ENCODE assay signal across 23 cellular contexts in genomic region chr5:127187711-127188110, GRCh38.
"Had no signal": no experiment of that assay in that cellular context is flagged by ENCODE, and none has a peak within 500 bp of the region (broad histone marks: within the 10 kb centered on the region; RNA-seq: fewer than 3 reads in every experiment).

No MANE protein-coding gene starts in this region.

- H3K9me3 ChIP-seq: body of pancreas, lower lobe of right lung, mucosa of descending colon, tibial artery had no signal

- H3K36me3 ChIP-seq: lower lobe of right lung, tibial artery had no signal

- H3K4me3 ChIP-seq: body of pancreas, lower lobe of right lung, mucosa of descending colon, tibial artery had no signal

- H3K27me3 ChIP-seq: body of pancreas, tibial artery had no signal

- DNase-seq: activated CD4-positive, alpha-beta T cell treated with anti-CD3 and anti-CD28 coated beads for 1 hour; activated CD4-positive, alpha-beta T cell treated with anti-CD3 and anti-CD28 coated beads, Interleukin-2, amount 50 U/mL, for 1 hour; activated CD8-positive, alpha-beta T cell treated with anti-CD3 and anti-CD28 coated beads, Interleukin-2, amount 10 ng/mL, durations not matched to agents 7 days and 5 days; activated gamma-delta T cell; activated naive CD4-positive, alpha-beta T cell treated with anti-CD3 and anti-CD28 coated beads, Interleukin-2, amount 50 U/mL, for 16 hours; activated naive CD8-positive, alpha-beta T cell treated with anti-CD3 and anti-CD28 coated beads, Interleukin-2, amount 50 U/mL, for 24 hours; body of pancreas; effector CD4-positive, alpha-beta T cell; foreskin melanocyte; kidney; lower lobe of right lung; mesendoderm; mucosa of descending colon; naive thymus-derived CD4-positive, alpha-beta T cell; right cardiac atrium; small intestine; stimulated activated CD4-positive, alpha-beta T cell treated with anti-CD3 and anti-CD28 coated beads, Interleukin-2, amount 100 ng/mL, for 24 hours; stimulated activated naive CD8-positive, alpha-beta T cell treated with anti-CD3 and anti-CD28 coated beads, Interleukin-15, amount 100 ng/mL, for 72 hours; tibial artery had no signal

- H3K9me3 Mint-ChIP-seq: activated naive CD8-positive, alpha-beta T cell treated with anti-CD3 and anti-CD28 coated beads, Interleukin-2, amount 50 U/mL, for 24 hours; activated T-helper 1 cell treated with anti-CD3 and anti-CD28 coated beads, Interleukin-12 subunit alpha, Interleukin-12 subunit beta, Interleukin-2, Interleukin-4 antibody, amounts not matched to agents 30 ng/mL and 10 ng/mL and 1 ng/mL, durations not matched to agents 14 hours and 24 hours and 36 hours; dendritic cell treated with granulocyte-macrophage colony-stimulating factor and Interleukin-4, amounts not matched to agents 40 ng/mL and 50 ng/mL, for 4 days; naive thymus-derived CD4-positive, alpha-beta T cell; stimulated activated effector memory CD8-positive, alpha-beta T cell treated with anti-CD3 and anti-CD28 coated beads, Interleukin-12 subunit alpha, Interleukin-12 subunit beta, amount 100 ng/mL, for 72 hours; stimulated activated naive CD8-positive, alpha-beta T cell treated with anti-CD3 and anti-CD28 coated beads, Interleukin-15, amount 100 ng/mL, for 72 hours had no signal

- H3K36me3 Mint-ChIP-seq: stimulated activated effector memory CD8-positive, alpha-beta T cell treated with anti-CD3 and anti-CD28 coated beads, Interleukin-12 subunit alpha, Interleukin-12 subunit beta, amount 100 ng/mL, for 72 hours had no signal

- H3K4me1 Mint-ChIP-seq: activated naive CD8-positive, alpha-beta T cell treated with anti-CD3 and anti-CD28 coated beads, Interleukin-2, amount 50 U/mL, for 24 hours; stimulated activated effector memory CD8-positive, alpha-beta T cell treated with anti-CD3 and anti-CD28 coated beads, Interleukin-12 subunit alpha, Interleukin-12 subunit beta, amount 100 ng/mL, for 72 hours; stimulated activated naive CD8-positive, alpha-beta T cell treated with anti-CD3 and anti-CD28 coated beads, Interleukin-15, amount 100 ng/mL, for 72 hours had no signal

- H3K4me1 ChIP-seq: lower lobe of right lung, tibial artery had no signal

- ATAC-seq: activated CD8-positive, alpha-beta T cell treated with anti-CD3 and anti-CD28 coated beads, Interleukin-2, amount 10 ng/mL, durations not matched to agents 7 days and 5 days; activated naive CD8-positive, alpha-beta T cell treated with anti-CD3 and anti-CD28 coated beads, Interleukin-2, amount 50 U/mL, for 24 hours; body of pancreas; left lobe of liver; lower lobe of right lung; mucosa of descending colon; naive thymus-derived CD4-positive, alpha-beta T cell; right cardiac atrium; stimulated activated effector memory CD8-positive, alpha-beta T cell treated with anti-CD3 and anti-CD28 coated beads, Interleukin-12 subunit alpha, Interleukin-12 subunit beta, amount 100 ng/mL, for 72 hours; stimulated activated naive CD8-positive, alpha-beta T cell treated with anti-CD3 and anti-CD28 coated beads, Interleukin-15, amount 100 ng/mL, for 72 hours had no signal

- H3K4me3 Mint-ChIP-seq: activated CD8-positive, alpha-beta T cell treated with anti-CD3 and anti-CD28 coated beads, Interleukin-2, amount 10 ng/mL, durations not matched to agents 7 days and 5 days; activated naive CD8-positive, alpha-beta T cell treated with anti-CD3 and anti-CD28 coated beads, Interleukin-2, amount 50 U/mL, for 24 hours; activated T-helper 1 cell treated with anti-CD3 and anti-CD28 coated beads, Interleukin-12 subunit alpha, Interleukin-12 subunit beta, Interleukin-2, Interleukin-4 antibody, amounts not matched to agents 30 ng/mL and 10 ng/mL and 1 ng/mL, durations not matched to agents 14 hours and 24 hours and 36 hours; dendritic cell treated with granulocyte-macrophage colony-stimulating factor and Interleukin-4, amounts not matched to agents 40 ng/mL and 50 ng/mL, for 4 days; naive thymus-derived CD4-positive, alpha-beta T cell; stimulated activated effector memory CD8-positive, alpha-beta T cell treated with anti-CD3 and anti-CD28 coated beads, Interleukin-12 subunit alpha, Interleukin-12 subunit beta, amount 100 ng/mL, for 72 hours; stimulated activated naive CD8-positive, alpha-beta T cell treated with anti-CD3 and anti-CD28 coated beads, Interleukin-15, amount 100 ng/mL, for 72 hours had no signal

- H3K27ac Mint-ChIP-seq: activated CD8-positive, alpha-beta T cell treated with anti-CD3 and anti-CD28 coated beads, Interleukin-2, amount 10 ng/mL, durations not matched to agents 7 days and 5 days; activated naive CD8-positive, alpha-beta T cell treated with anti-CD3 and anti-CD28 coated beads, Interleukin-2, amount 50 U/mL, for 24 hours; activated T-helper 1 cell treated with anti-CD3 and anti-CD28 coated beads, Interleukin-12 subunit alpha, Interleukin-12 subunit beta, Interleukin-2, Interleukin-4 antibody, amounts not matched to agents 30 ng/mL and 10 ng/mL and 1 ng/mL, durations not matched to agents 14 hours and 24 hours and 36 hours; dendritic cell treated with granulocyte-macrophage colony-stimulating factor and Interleukin-4, amounts not matched to agents 40 ng/mL and 50 ng/mL, for 4 days; naive thymus-derived CD4-positive, alpha-beta T cell; stimulated activated effector memory CD8-positive, alpha-beta T cell treated with anti-CD3 and anti-CD28 coated beads, Interleukin-12 subunit alpha, Interleukin-12 subunit beta, amount 100 ng/mL, for 72 hours; stimulated activated naive CD8-positive, alpha-beta T cell treated with anti-CD3 and anti-CD28 coated beads, Interleukin-15, amount 100 ng/mL, for 72 hours had no signal
